In the genomic region with DNA sequence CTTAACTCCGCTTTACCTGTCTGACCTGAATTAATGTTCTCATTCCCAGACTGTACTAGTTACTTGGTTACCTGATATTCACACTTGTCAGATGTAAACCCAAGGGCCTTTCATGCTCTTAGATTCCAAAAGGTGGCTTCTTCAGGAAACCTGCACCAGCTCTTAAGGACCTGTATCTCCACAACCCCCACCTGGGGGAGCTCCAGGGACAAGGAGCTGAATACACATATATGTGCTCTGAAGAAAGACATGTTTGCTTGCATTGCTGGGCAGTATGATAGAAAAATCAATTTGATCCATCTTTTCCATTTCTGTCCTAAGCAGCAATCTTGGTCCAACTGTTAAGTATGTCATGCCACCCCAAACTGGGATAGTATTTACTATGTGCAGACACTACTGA, we compare ENCODE assay signal across 7 cellular contexts.
DNase-seq lines count a peak whose midpoint lies in the region; ATAC-seq and TF ChIP-seq lines count a peak whose summit lies in the region.

No MANE protein-coding gene starts in this region.

- peak; percentile 58 for ATAC-seq in GM21619 (IDR thresholded peaks at IDR 0.05; ENCODE audit: unreplicated experiment)

- TF ChIP-seq POLR2A in Peyer's patch (IDR thresholded peaks at IDR 0.05) (no peak), vagina (IDR thresholded peaks at IDR 0.05) (no peak)

- H3K79me2 ChIP-seq in hepatocyte: no peaks in the 10 kb centered on the region

- H3K4me3 ChIP-seq in hepatocyte: no peak overlapping the region
- no peak overlapping the region for H3K4me3 ChIP-seq in Peyer's patch
- H3K4me3 ChIP-seq in vagina: no peak overlapping the region

- H3K27ac ChIP-seq in hepatocyte (no peak overlapping the region), Peyer's patch (no peak overlapping the region), vagina (no peak overlapping the region)

- no peaks in the 10 kb centered on the region for H3K9me3 ChIP-seq in hepatocyte (ENCODE audit: low read depth)
- no peaks in the 10 kb centered on the region for H3K9me3 ChIP-seq in Peyer's patch
- no peaks in the 10 kb centered on the region for H3K9me3 ChIP-seq in vagina

- H3K36me3 ChIP-seq in hepatocyte (replicated peaks; ENCODE audit: insufficient read depth, low read depth) (no peaks in the 10 kb centered on the region), Peyer's patch (no peaks in the 10 kb centered on the region), vagina (no peaks in the 10 kb centered on the region)

- TF ChIP-seq CTCF in hepatocyte (IDR thresholded peaks at IDR 0.05; ENCODE audit: poor library complexity) (peak; percentile 26), Peyer's patch (IDR thresholded peaks at IDR 0.05) (peak in 1 of 6 experiments; percentile 8), vagina (IDR thresholded peaks at IDR 0.05) (no peak)

- 94% methylated on average over 1 of the region's 1 CpG for WGBS in hepatocyte (ENCODE audit: low lambda C conversion rate, missing lambda C conversion rate)

- H3K4me2 ChIP-seq in hepatocyte: no peak overlapping the region

- no peaks in the 10 kb centered on the region for H3K4me1 ChIP-seq in hepatocyte (ENCODE audit: insufficient read depth)
- H3K4me1 ChIP-seq in Peyer's patch: no peaks in the 10 kb centered on the region
- no peaks in the 10 kb centered on the region for H3K4me1 ChIP-seq in vagina

- no peak overlapping the region for H2AFZ ChIP-seq in hepatocyte

- intact Hi-C loops in vagina (cut with DNase I): no loop called here

- no peaks in the 10 kb centered on the region for H4K20me1 ChIP-seq in hepatocyte (ENCODE audit: insufficient read depth, poor library complexity, severe bottlenecking)

- H3K27me3 ChIP-seq in hepatocyte (peaks cover 3% of the 10 kb centered on the region), Peyer's patch (no peaks in the 10 kb centered on the region), vagina (no peaks in the 10 kb centered on the region)

- peak; percentile 14 for DNase-seq in ELF-1 (ENCODE audit: low read depth, low spot score)
- peak; percentile 4 for DNase-seq in NCI-H82 treated with DMSO at 0.1 percent for 48 hours (lab: John Stamatoyannopoulos, UW; ENCODE audit: unreplicated experiment)
- DNase-seq in hepatocyte (ENCODE audit: low spot score): peak; percentile 30
- no peak for DNase-seq in Peyer's patch
- no peak for DNase-seq in vagina (ENCODE audit: extremely low spot score in 2 of 2)
- no peak for DNase-seq in HCEC 1CT

- no peaks in the 10 kb centered on the region for H3K9me2 ChIP-seq in hepatocyte (replicated peaks; ENCODE audit: insufficient read depth)

Comparison
In these comparisons a context has a peak if more than half of its experiments do, and no peak if none do; other contexts are left out.
1. DNase-seq: peak in ELF-1 (single experiment), NCI-H82 treated with DMSO at 0.1 percent for 48 hours (single experiment) and hepatocyte (single experiment); none in Peyer's patch (0 of 3), vagina (0 of 2) and HCEC 1CT (single experiment).